In the genomic region with DNA sequence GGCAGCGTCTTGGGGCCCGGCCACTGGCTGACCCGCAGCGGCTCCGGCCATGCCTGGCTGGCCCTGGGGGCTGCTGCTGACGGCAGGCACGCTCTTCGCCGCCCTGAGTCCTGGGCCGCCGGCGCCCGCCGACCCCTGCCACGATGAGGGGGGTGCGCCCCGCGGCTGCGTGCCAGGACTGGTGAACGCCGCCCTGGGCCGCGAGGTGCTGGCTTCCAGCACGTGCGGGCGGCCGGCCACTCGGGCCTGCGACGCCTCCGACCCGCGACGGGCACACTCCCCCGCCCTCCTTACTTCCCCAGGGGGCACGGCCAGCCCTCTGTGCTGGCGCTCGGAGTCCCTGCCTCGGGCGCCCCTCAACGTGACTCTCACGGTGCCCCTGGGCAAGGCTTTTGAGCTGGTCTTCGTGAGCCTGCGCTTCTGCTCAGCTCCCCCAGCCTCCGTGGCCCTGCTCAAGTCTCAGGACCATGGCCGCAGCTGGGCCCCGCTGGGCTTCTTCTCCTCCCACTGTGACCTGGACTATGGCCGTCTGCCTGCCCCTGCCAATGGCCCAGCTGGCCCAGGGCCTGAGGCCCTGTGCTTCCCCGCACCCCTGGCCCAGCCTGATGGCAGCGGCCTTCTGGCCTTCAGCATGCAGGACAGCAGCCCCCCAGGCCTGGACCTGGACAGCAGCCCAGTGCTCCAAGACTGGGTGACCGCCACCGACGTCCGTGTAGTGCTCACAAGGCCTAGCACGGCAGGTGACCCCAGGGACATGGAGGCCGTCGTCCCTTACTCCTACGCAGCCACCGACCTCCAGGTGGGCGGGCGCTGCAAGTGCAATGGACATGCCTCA, we compare ENCODE assay signal across 1 cellular context.
TF ChIP-seq lines count a peak whose summit lies in the region.

No MANE protein-coding gene starts in this region.

TF ChIP-seq in GM23338, 12 proteins besides CTCF, POLR2A, EP300 and RAD21:
- TF ChIP-seq ZNF114 (CRISPR knock-in tag; IDR thresholded peaks at IDR 0.05): no peak
- TF ChIP-seq NANOG (IDR thresholded peaks at IDR 0.05; ENCODE audit: borderline replicate concordance): no peak
- TF ChIP-seq, protein P1, sequence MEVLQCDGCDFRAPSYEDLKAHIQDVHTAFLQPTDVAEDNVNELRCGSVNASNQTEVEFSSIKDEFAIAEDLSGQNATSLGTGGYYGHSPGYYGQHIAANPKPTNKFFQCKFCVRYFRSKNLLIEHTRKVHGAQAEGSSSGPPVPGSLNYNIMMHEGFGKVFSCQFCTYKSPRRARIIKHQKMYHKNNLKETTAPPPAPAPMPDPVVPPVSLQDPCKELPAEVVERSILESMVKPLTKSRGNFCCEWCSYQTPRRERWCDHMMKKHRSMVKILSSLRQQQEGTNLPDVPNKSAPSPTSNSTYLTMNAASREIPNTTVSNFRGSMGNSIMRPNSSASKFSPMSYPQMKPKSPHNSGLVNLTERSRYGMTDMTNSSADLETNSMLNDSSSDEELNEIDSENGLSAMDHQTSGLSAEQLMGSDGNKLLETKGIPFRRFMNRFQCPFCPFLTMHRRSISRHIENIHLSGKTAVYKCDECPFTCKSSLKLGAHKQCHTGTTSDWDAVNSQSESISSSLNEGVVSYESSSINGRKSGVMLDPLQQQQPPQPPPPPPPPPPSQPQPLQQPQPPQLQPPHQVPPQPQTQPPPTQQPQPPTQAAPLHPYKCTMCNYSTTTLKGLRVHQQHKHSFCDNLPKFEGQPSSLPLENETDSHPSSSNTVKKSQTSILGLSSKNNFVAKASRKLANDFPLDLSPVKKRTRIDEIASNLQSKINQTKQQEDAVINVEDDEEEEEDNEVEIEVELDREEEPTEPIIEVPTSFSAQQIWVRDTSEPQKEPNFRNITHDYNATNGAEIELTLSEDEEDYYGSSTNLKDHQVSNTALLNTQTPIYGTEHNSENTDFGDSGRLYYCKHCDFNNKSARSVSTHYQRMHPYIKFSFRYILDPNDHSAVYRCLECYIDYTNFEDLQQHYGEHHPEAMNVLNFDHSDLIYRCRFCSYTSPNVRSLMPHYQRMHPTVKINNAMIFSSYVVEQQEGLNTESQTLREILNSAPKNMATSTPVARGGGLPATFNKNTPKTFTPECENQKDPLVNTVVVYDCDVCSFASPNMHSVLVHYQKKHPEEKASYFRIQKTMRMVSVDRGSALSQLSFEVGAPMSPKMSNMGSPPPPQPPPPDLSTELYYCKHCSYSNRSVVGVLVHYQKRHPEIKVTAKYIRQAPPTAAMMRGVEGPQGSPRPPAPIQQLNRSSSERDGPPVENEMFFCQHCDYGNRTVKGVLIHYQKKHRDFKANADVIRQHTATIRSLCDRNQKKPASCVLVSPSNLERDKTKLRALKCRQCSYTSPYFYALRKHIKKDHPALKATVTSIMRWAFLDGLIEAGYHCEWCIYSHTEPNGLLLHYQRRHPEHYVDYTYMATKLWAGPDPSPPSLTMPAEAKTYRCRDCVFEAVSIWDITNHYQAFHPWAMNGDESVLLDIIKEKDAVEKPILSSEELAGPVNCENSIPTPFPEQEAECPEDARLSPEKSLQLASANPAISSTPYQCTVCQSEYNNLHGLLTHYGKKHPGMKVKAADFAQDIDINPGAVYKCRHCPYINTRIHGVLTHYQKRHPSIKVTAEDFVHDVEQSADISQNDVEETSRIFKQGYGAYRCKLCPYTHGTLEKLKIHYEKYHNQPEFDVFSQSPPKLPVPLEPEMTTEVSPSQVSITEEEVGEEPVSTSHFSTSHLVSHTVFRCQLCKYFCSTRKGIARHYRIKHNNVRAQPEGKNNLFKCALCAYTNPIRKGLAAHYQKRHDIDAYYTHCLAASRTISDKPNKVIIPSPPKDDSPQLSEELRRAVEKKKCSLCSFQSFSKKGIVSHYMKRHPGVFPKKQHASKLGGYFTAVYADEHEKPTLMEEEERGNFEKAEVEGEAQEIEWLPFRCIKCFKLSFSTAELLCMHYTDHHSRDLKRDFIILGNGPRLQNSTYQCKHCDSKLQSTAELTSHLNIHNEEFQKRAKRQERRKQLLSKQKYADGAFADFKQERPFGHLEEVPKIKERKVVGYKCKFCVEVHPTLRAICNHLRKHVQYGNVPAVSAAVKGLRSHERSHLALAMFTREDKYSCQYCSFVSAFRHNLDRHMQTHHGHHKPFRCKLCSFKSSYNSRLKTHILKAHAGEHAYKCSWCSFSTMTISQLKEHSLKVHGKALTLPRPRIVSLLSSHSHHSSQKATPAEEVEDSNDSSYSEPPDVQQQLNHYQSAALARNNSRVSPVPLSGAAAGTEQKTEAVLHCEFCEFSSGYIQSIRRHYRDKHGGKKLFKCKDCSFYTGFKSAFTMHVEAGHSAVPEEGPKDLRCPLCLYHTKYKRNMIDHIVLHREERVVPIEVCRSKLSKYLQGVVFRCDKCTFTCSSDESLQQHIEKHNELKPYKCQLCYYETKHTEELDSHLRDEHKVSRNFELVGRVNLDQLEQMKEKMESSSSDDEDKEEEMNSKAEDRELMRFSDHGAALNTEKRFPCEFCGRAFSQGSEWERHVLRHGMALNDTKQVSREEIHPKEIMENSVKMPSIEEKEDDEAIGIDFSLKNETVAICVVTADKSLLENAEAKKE (CRISPR knock-in tag; IDR thresholded peaks at IDR 0.05): no peak
- no peak for TF ChIP-seq STAT1 (IDR thresholded peaks at IDR 0.05; ENCODE audit: unreplicated experiment)
- no peak for TF ChIP-seq JUNB (IDR thresholded peaks at IDR 0.05; ENCODE audit: unreplicated experiment)
- TF ChIP-seq REST (IDR thresholded peaks at IDR 0.05; ENCODE audit: unreplicated experiment): no peak
- no peak for TF ChIP-seq CREB1 (CRISPR knock-in tag; IDR thresholded peaks at IDR 0.05; ENCODE audit: low read depth)
- no peak for TF ChIP-seq ETS1 (IDR thresholded peaks at IDR 0.05)
TF ChIP-seq in GM23338: peak in this region for 0.
